ENCODE assay signal across 1 cellular context in the genomic region with DNA sequence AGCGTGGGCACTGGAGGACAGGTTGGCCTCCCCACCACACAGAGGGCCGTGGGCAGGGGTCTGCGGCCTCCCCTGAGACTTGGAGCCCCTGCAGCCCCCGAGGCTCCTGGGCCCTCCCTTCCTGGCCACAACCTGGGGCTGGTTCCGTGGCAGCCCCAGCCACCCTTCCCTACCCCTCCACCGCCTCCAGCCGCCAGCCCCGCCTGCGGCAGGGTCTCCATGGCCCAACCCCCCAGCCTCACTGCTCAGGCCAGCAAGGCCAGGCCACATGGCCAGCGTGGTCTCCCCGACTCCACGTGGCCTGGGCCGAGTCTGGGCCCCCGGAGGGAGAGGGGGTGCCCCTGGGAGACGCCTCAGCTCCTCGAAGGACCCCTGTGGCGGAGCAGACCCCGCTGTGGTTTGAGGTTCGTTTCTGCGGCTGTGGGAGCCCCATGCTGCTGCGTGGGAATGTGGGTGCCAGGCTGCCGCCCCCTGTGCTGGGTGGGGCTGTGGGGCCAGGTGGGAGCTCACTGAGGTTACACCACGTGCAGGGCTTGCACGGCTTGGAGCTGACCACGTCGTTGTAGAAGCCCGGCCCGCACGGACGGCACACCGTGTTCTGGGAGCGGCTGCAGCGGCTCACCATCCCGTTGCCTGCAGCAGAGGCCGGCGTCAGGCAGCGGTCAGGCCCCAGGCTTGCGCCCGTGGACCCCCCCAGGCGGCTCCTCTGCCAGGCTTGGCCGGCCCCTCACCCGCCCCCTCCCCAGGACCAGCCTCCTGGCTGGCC.
TF ChIP-seq lines count a peak whose summit lies in the region.

No MANE protein-coding gene starts in this region.

TF ChIP-seq in HepG2, 621 proteins besides CTCF, POLR2A, EP300 and RAD21:
- TF ChIP-seq ZFP37 (CRISPR knock-in tag; IDR thresholded peaks at IDR 0.05; ENCODE audit: borderline replicate concordance), result no peak
- TF ChIP-seq MYC (CRISPR knock-in tag; IDR thresholded peaks at IDR 0.05; ENCODE audit: borderline replicate concordance), result peak; percentile 27; the same call in 1 of the 2 replicates
- no peak for TF ChIP-seq ZNF354B (CRISPR knock-in tag; IDR thresholded peaks at IDR 0.05)
- TF ChIP-seq FOXC1 (CRISPR knock-in tag; IDR thresholded peaks at IDR 0.05; ENCODE audit: borderline replicate concordance), result no peak
- no peak for TF ChIP-seq ZNF589 (CRISPR knock-in tag; conservative IDR thresholded peaks at IDR 0.05)
